Comparison of ENCODE assay signal across 15 cellular contexts in genomic region chrX:110699109-110699508, GRCh38.
DNase-seq lines count a peak whose midpoint lies in the region; ATAC-seq and TF ChIP-seq lines count a peak whose summit lies in the region.
"Had no signal": no experiment of that assay in that cellular context is flagged by ENCODE, and none has a peak within 500 bp of the region (broad histone marks: within the 10 kb centered on the region; RNA-seq: fewer than 3 reads in every experiment).

No MANE protein-coding gene starts in this region.

- no peak overlapping the region for H3K27ac ChIP-seq in GM23248
- H3K27ac ChIP-seq: C4-2B, spleen had no signal

- peak; percentile 18 for ATAC-seq in GM18858 (IDR thresholded peaks at IDR 0.05; ENCODE audit: unreplicated experiment)
- ATAC-seq in HG03558 (IDR thresholded peaks at IDR 0.05; ENCODE audit: extremely low read depth, unreplicated experiment) = peak; percentile 27

- H3K4me1 ChIP-seq in GM23248 (ENCODE audit: insufficient read depth) = no peaks in the 10 kb centered on the region
- no peaks in the 10 kb centered on the region for H3K4me1 ChIP-seq in BE2C
- H3K4me1 ChIP-seq: spleen had no signal

- H3K4me3 ChIP-seq in GM23248 (no peak overlapping the region), lower leg skin (ENCODE audit: low read depth, poor library complexity, severe bottlenecking) (no peak overlapping the region), BE2C (ENCODE audit: low read depth, low read length) (no peak overlapping the region)
- H3K4me3 ChIP-seq: spleen had no signal

- no peaks in the 10 kb centered on the region for H3F3A ChIP-seq in GM23248 (ENCODE audit: insufficient read depth)

- in situ Hi-C loops in GM23248 (cut with MboI) = loop anchor here (25.0 kb wide), 1 partner anchor 237 kb away; no protein-coding TSS in a partner anchor

- H3K9me3 ChIP-seq in GM23248 (ENCODE audit: low read depth) (no peaks in the 10 kb centered on the region), BE2C (no peaks in the 10 kb centered on the region)
- H3K9me3 ChIP-seq: spleen had no signal

- H3K36me3 ChIP-seq in GM23248 (ENCODE audit: low read depth) (no peaks in the 10 kb centered on the region), BE2C (no peaks in the 10 kb centered on the region)
- H3K36me3 ChIP-seq: spleen had no signal

- no peaks in the 10 kb centered on the region for H3K79me2 ChIP-seq in GM23248 (ENCODE audit: insufficient read depth)

- no peak overlapping the region for H3K4me2 ChIP-seq in GM23248 (ENCODE audit: unreplicated experiment)

- TF ChIP-seq CTCF in lower leg skin (IDR thresholded peaks at IDR 0.05) = no peak
- TF ChIP-seq CTCF in BE2C (IDR thresholded peaks at IDR 0.05; ENCODE audit: low read depth, low read length) = no peak

- DNase-seq in GM23248 = peak; percentile 30
- peak; percentile 2 for DNase-seq in glomerular visceral epithelial cell (ENCODE audit: extremely low spot score)
- no peak for DNase-seq in GDM1 (lab: John Stamatoyannopoulos, UW)
- no peak for DNase-seq in lower leg skin (ENCODE audit: low spot score in 2 of 2)
- no peak for DNase-seq in BE2C
- DNase-seq in 8988T = no peak
- DNase-seq: activated effector memory CD4-positive, alpha-beta T cell treated with Interleukin-2 at 50 U/mL for 16 hours; GF-D8; NCI-H1048; NCI-H82; nephron progenitor cell; spleen had no signal

- intact Hi-C loops in lower leg skin (cut with DNase I; ENCODE audit: low total_unique reads) = no loop called here

- H3K9me2 ChIP-seq in GM23248 (ENCODE audit: insufficient read depth) = no peaks in the 10 kb centered on the region

- H3K27me3 ChIP-seq in GM23248 (replicated peaks; ENCODE audit: insufficient read depth) (no peaks in the 10 kb centered on the region), BE2C (no peaks in the 10 kb centered on the region)

- H3K9ac ChIP-seq in GM23248 = no peak overlapping the region

- no peaks in the 10 kb centered on the region for H4K20me1 ChIP-seq in GM23248 (ENCODE audit: insufficient read depth)

- H2AFZ ChIP-seq in GM23248 = no peak overlapping the region

- TF ChIP-seq POLR2A in lower leg skin (IDR thresholded peaks at IDR 0.05) = no peak

Comparison
In these comparisons a context has a peak if more than half of its experiments do, and no peak if none do; other contexts are left out.
1. DNase-seq: peak in GM23248 (single experiment) and glomerular visceral epithelial cell (single experiment); none in GDM1 (single experiment), lower leg skin (0 of 2), BE2C (single experiment) and 8988T (single experiment).